12 cellular contexts compared by ENCODE assay signal in the genomic region with DNA sequence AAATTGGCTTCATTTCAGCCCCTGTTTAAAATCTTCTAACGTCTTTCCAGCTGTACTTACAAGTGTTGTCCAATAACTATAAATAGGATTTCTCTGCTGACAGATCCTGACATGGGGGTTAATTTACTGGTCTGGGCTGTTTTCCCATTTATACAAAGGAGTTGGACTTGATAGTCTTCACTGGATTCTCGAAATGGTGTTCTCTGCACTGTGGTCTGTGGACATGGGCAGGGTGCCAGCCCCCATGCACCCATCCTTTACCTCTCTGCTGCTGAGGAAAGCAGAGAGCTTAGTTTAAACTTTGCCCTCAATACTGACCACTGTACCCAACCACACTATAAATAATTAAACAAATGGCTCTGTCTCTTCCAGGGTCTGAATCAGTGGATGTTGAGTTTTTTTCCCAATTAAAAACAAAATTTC. TPM values are rescaled to one million over a fixed set of nuclear protein-coding genes. Genes with fewer than 3 reads are reported as not detected.
DNase-seq lines count a peak whose midpoint lies in the region; ATAC-seq and TF ChIP-seq lines count a peak whose summit lies in the region.
"Had no signal": no experiment of that assay in that cellular context is flagged by ENCODE, and none has a peak within 500 bp of the region (broad histone marks: within the 10 kb centered on the region; RNA-seq: fewer than 3 reads in every experiment).

No MANE protein-coding gene starts in this region.

- no peak for TF ChIP-seq CTCF in astrocyte of the cerebellum (IDR thresholded peaks at IDR 0.05; ENCODE audit: low read depth, low read length, missing control alignments)

- H3K4me3 ChIP-seq in astrocyte of the cerebellum (ENCODE audit: low read depth, low read length) = no peak overlapping the region
- H3K4me3 ChIP-seq: SK-N-MC had no signal

- DNase-seq in Daoy (ENCODE audit: low read depth) (peak; percentile 39), astrocyte of the cerebellum (ENCODE audit: low read depth) (peak; percentile 88), myocyte (ENCODE audit: low read depth) (peak; percentile 87), NCI-H510A (lab: John Stamatoyannopoulos, UW) (no peak)
- DNase-seq: activated CD8-positive, alpha-beta memory T cell treated with anti-CD3 and anti-CD28 coated beads, Interleukin-2, amount 50 U/mL, for 48 hours; EL; NCI-H187; stimulated activated CD4-positive, alpha-beta T cell treated with anti-CD3 and anti-CD28 coated beads, Interleukin-4, amount 100 ng/mL, for 24 hours had no signal

- in situ Hi-C loops in astrocyte of the cerebellum (cut with HindIII; ENCODE audit: low sequenced_read_pairs) = no loop called here

- ATAC-seq in GM21717 (IDR thresholded peaks at IDR 0.05; ENCODE audit: unreplicated experiment) (no peak), GM21825 (IDR thresholded peaks at IDR 0.05; ENCODE audit: unreplicated experiment) (no peak)

RNA-seq across cellular contexts. Expression of a gene that starts 5.2 kb away (rescaled TPM):
- not detected in 2 replicates for total RNA-seq in Daoy (2014; rRNA removed; shearing (Covaris generic))
- not detected in 2 replicates for total RNA-seq in myocyte
- 0.14 TPM for polyA plus RNA-seq in myocyte (2012)
- total RNA-seq: lung microvascular endothelial cell had no signal

RNA-seq across cellular contexts. Expression of a gene that starts 9.6 kb away (rescaled TPM):
- 19.7 and 20.9 TPM in 2 replicates for total RNA-seq in Daoy (2014; rRNA removed; shearing (Covaris generic))
- total RNA-seq in myocyte = 22.2 and 22.5 TPM in 2 replicates
- 31.0 TPM for polyA plus RNA-seq in myocyte (2012)

RNA-seq across cellular contexts. Expression of a gene that starts 46.3 kb away (rescaled TPM):
- 57.0 and 67.2 TPM in 2 replicates for total RNA-seq in Daoy (2014; rRNA removed; shearing (Covaris generic))
- 9.9 and 14.4 TPM in 2 replicates for total RNA-seq in myocyte
- polyA plus RNA-seq in myocyte (2012) = 19.9 TPM

RNA-seq across cellular contexts. Expression of a gene that starts 46.9 kb away (rescaled TPM):
- 39.8 and 43.8 TPM in 2 replicates for total RNA-seq in Daoy (2014; rRNA removed; shearing (Covaris generic))
- total RNA-seq in myocyte = 35.7 and 39.9 TPM in 2 replicates
- polyA plus RNA-seq in myocyte (2012) = 52.8 TPM
